ENCODE assay signal across 8 cellular contexts in genomic region chr11:124793466-124794278, GRCh38. TPM values are rescaled to one million over a fixed set of nuclear protein-coding genes. Genes with fewer than 3 reads are reported as not detected.
DNase-seq lines count a peak whose midpoint lies in the region; ATAC-seq and TF ChIP-seq lines count a peak whose summit lies in the region.

No MANE protein-coding gene starts in this region.

- POLR2A ChIA-PET in T-cell (lab: Charles Lee) = interaction anchor here in 1 of 2 donors (0.7 kb wide), 1 partner anchor 159 kb away, joined by 3 read pairs; no protein-coding TSS in a partner anchor

- H3K9me2 ChIP-seq in Karpas-422 (replicated peaks; ENCODE audit: insufficient read depth, low read length) = no peaks in the 10 kb centered on the region

- H3K27ac ChIP-seq in Karpas-422 (ENCODE audit: low read length) = no peak overlapping the region

- H4K20me1 ChIP-seq in Karpas-422 (ENCODE audit: insufficient read depth, low read depth, low read length) = peaks cover 17% of the 10 kb centered on the region; the same call in 1 of the 2 replicates

- H3K9ac ChIP-seq in Karpas-422 (ENCODE audit: low read length) = no peak overlapping the region

- H3K4me3 ChIP-seq in Karpas-422 (ENCODE audit: low read length) (no peak overlapping the region), fibroblast of villous mesenchyme (ENCODE audit: low read depth, low read length) (no peak overlapping the region)

- H3K4me2 ChIP-seq in Karpas-422 (ENCODE audit: low read depth, low read length, poor library complexity, severe bottlenecking) = no peak overlapping the region

- no peaks in the 10 kb centered on the region for H3K36me3 ChIP-seq in Karpas-422 (ENCODE audit: insufficient read depth, low read length)

- CTCF ChIA-PET in T-cell (lab: Charles Lee) = interaction anchor here (0.5 to 3.1 kb wide), 23 partner anchors 10 to 353 kb away, joined by 3 to 27 read pairs (median 5); partner anchors contain the start of genes SIAE (in 2 of the 2) and SPA17 (in 2 of the 2)

- no peaks in the 10 kb centered on the region for H3K27me3 Mint-ChIP-seq in T-cell
- no peaks in the 10 kb centered on the region for H3K27me3 Mint-ChIP-seq in progenitor cell of endocrine pancreas

- H3K4me1 ChIP-seq in Karpas-422 (ENCODE audit: low read length) = peaks cover 2% of the 10 kb centered on the region

- DNase-seq in NCI-H82 (lab: John Stamatoyannopoulos, UW) = peak; percentile 55
- no peak for DNase-seq in NCI-H82 treated with DMSO at 0.1 percent for 48 hours (lab: John Stamatoyannopoulos, UW; ENCODE audit: unreplicated experiment)
- DNase-seq in Karpas-422 = peak; percentile 61
- peak in 4 of 34 experiments; percentile 3 to 20 (median 9) for DNase-seq in T-cell
- peak; percentile 58 for DNase-seq in fibroblast of villous mesenchyme (ENCODE audit: low read depth)
- no peak for DNase-seq in progenitor cell of endocrine pancreas (ENCODE audit: low spot score, unreplicated experiment)
- no peak for DNase-seq in foreskin melanocyte

- no peak overlapping the region for H2AFZ ChIP-seq in Karpas-422 (ENCODE audit: low read length)

- ATAC-seq in GM21360 (IDR thresholded peaks at IDR 0.05; ENCODE audit: unreplicated experiment) (peak; percentile 48), T-cell (replicated peaks in 1 of 4) (peak in 3 of 4 experiments; percentile 52 to 64 (median 53))

- no peak overlapping the region for H3K27ac Mint-ChIP-seq in T-cell
- no peak overlapping the region for H3K27ac Mint-ChIP-seq in progenitor cell of endocrine pancreas

- H3K9me3 ChIP-seq in Karpas-422 (ENCODE audit: low read length) = no peaks in the 10 kb centered on the region

- no peaks in the 10 kb centered on the region for H3K27me3 ChIP-seq in Karpas-422 (ENCODE audit: low read length)

- no peaks in the 10 kb centered on the region for H3K36me3 Mint-ChIP-seq in T-cell
- no peaks in the 10 kb centered on the region for H3K36me3 Mint-ChIP-seq in progenitor cell of endocrine pancreas (ENCODE audit: insufficient read depth)

- peaks cover 8% of the 10 kb centered on the region; the same call in 1 of the 2 replicates for H3K79me2 ChIP-seq in Karpas-422 (ENCODE audit: low read length)

- peaks cover 42 to 50% (median 44%) of the 10 kb centered on the region in 3 donors for H3K4me1 Mint-ChIP-seq in T-cell
- peaks cover 11% of the 10 kb centered on the region for H3K4me1 Mint-ChIP-seq in progenitor cell of endocrine pancreas (ENCODE audit: low read depth)

- no peaks in the 10 kb centered on the region for H3K9me3 Mint-ChIP-seq in T-cell
- no peaks in the 10 kb centered on the region for H3K9me3 Mint-ChIP-seq in progenitor cell of endocrine pancreas (ENCODE audit: low read depth)

- TF ChIP-seq CTCF in fibroblast of villous mesenchyme (IDR thresholded peaks at IDR 0.05; ENCODE audit: insufficient read depth, low read depth, low read length) (peak; percentile 82), progenitor cell of endocrine pancreas (IDR thresholded peaks at IDR 0.05; ENCODE audit: unreplicated experiment) (peak; percentile 78)

- H3K4me3 Mint-ChIP-seq in T-cell = no peak overlapping the region
- H3K4me3 Mint-ChIP-seq in progenitor cell of endocrine pancreas (ENCODE audit: low read depth) = no peak overlapping the region

RNA-seq across cellular contexts. Expression of gene MSANTD2, which starts 6.5 kb away (rescaled TPM):
- total RNA-seq in Karpas-422 (2014; rRNA removed; shearing (Covaris generic); ENCODE audit: low replicate concordance) = 5.2 and 7.6 TPM in 2 replicates
- total RNA-seq in T-cell (10 to 100 TPM; 10.1 to 25.2 (median 19.9) TPM), fibroblast of villous mesenchyme (11.2 and 13.5 TPM in 2 replicates), progenitor cell of endocrine pancreas (33.9 and 41.6 TPM in 2 replicates)

RNA-seq across cellular contexts. Expression of gene ESAM, which starts 31.6 kb away (rescaled TPM):
- not detected in 2 replicates for total RNA-seq in Karpas-422 (2014; rRNA removed; shearing (Covaris generic); ENCODE audit: low replicate concordance)
- total RNA-seq in T-cell (1 to 10 TPM; 1.2 to 3.5 (median 2.5) TPM), fibroblast of villous mesenchyme (0.43 and 0.97 TPM in 2 replicates), progenitor cell of endocrine pancreas (1.4 and 1.6 TPM in 2 replicates)

RNA-seq across cellular contexts. Expression of gene VSIG2, which starts 41.6 kb away (rescaled TPM):
- total RNA-seq in Karpas-422 (2014; rRNA removed; shearing (Covaris generic); ENCODE audit: low replicate concordance) = not detected in 2 replicates
- total RNA-seq in T-cell = 1 to 10 TPM in 2 of 5 donors, under 1 TPM in 3; 0.66 to 1.6 (median 0.98) TPM
- total RNA-seq in fibroblast of villous mesenchyme = under 0.01 TPM in 1 of 2 replicates, not detected in the other
- 1.8 and 2.6 TPM in 2 replicates for total RNA-seq in progenitor cell of endocrine pancreas

RNA-seq across cellular contexts. Expression of gene NRGN, which starts 53.9 kb away (rescaled TPM):
- 0.97 TPM in 1 of 2 replicates, not detected in the other for total RNA-seq in Karpas-422 (2014; rRNA removed; shearing (Covaris generic); ENCODE audit: low replicate concordance)
- total RNA-seq in T-cell (10 to 100 TPM in 1 of 5 donors, 1 to 10 TPM in 1, under 1 TPM in 3; 0.26 to 11.0 (median 0.89) TPM), fibroblast of villous mesenchyme (0.43 and 1.6 TPM in 2 replicates), progenitor cell of endocrine pancreas (4.9 and 5.9 TPM in 2 replicates)

Comparison
In these comparisons a context has a peak if more than half of its experiments do, and no peak if none do; other contexts are left out.
1. DNase-seq: peak in NCI-H82 (single experiment), Karpas-422 (single experiment) and fibroblast of villous mesenchyme (single experiment); none in NCI-H82 treated with DMSO at 0.1 percent for 48 hours (single experiment), progenitor cell of endocrine pancreas (single experiment) and foreskin melanocyte (single experiment).